ENCODE assay signal across 31 cellular contexts in genomic region chr2:188238386-188238785, GRCh38. TPM values are rescaled to one million over a fixed set of nuclear protein-coding genes. Genes with fewer than 3 reads are reported as not detected.
"Had no signal": no experiment of that assay in that cellular context is flagged by ENCODE, and none has a peak within 500 bp of the region (broad histone marks: within the 10 kb centered on the region; RNA-seq: fewer than 3 reads in every experiment).

No MANE protein-coding gene starts in this region.

- H3K4me3 ChIP-seq: coronary artery, esophagus muscularis mucosa, gastroesophageal sphincter, heart right ventricle had no signal

- DNase-seq: activated CD4-positive, alpha-beta memory T cell treated with anti-CD3 and anti-CD28 coated beads, Interleukin-2, amount 10 ng/mL, durations not matched to agents 7 days and 5 days; activated CD4-positive, alpha-beta T cell treated with anti-CD3 and anti-CD28 coated beads for 1 hour; activated CD4-positive, alpha-beta T cell treated with anti-CD3 and anti-CD28 coated beads for 4 hours; activated CD4-positive, alpha-beta T cell treated with anti-CD3 and anti-CD28 coated beads, Interleukin-2, amount 10 ng/mL, durations not matched to agents 7 days and 5 days; activated CD4-positive, alpha-beta T cell treated with anti-CD3 and anti-CD28 coated beads, Interleukin-2, amount 50 U/mL, for 4 hours; activated CD8-positive, alpha-beta memory T cell treated with anti-CD3 and anti-CD28 coated beads, Interleukin-2, amount 50 U/mL, for 48 hours; activated gamma-delta T cell; activated naive CD4-positive, alpha-beta T cell; activated naive CD4-positive, alpha-beta T cell treated with anti-CD3 and anti-CD28 coated beads, Interleukin-2, amount 10 ng/mL, durations not matched to agents 7 days and 5 days; activated naive CD8-positive, alpha-beta T cell treated with anti-CD3 and anti-CD28 coated beads, Interleukin-2, amount 10 ng/mL, durations not matched to agents 7 days and 5 days; activated T-cell treated with anti-CD3 and anti-CD28 coated beads for 4 hours; activated T-cell treated with anti-CD3 and anti-CD28 coated beads, Interleukin-2, amount 50 U/mL, for 24 hours; activated T-cell treated with anti-CD3 and anti-CD28 coated beads, Interleukin-2, amount 50 U/mL, for 72 hours; amniotic stem cell; anterior cingulate cortex; brain microvascular endothelial cell; dermis blood vessel endothelial cell; effector CD4-positive, alpha-beta T cell; effector memory CD8-positive, alpha-beta T cell; erythroblast; foreskin melanocyte; heart right ventricle; T-helper 2 cell had no signal

- H3K9me3 Mint-ChIP-seq: activated T-cell treated with anti-CD3 and anti-CD28 coated beads, Interleukin-2, amount 50 U/mL, for 72 hours; central memory CD8-positive, alpha-beta T cell had no signal

- H3K27me3 Mint-ChIP-seq: activated CD4-positive, alpha-beta memory T cell treated with anti-CD3 and anti-CD28 coated beads, Interleukin-2, amount 10 ng/mL, durations not matched to agents 7 days and 5 days; activated CD4-positive, alpha-beta T cell treated with anti-CD3 and anti-CD28 coated beads, Interleukin-2, amount 10 ng/mL, durations not matched to agents 7 days and 5 days; activated naive CD4-positive, alpha-beta T cell treated with anti-CD3 and anti-CD28 coated beads, Interleukin-2, amount 10 ng/mL, durations not matched to agents 7 days and 5 days; activated T-cell treated with anti-CD3 and anti-CD28 coated beads, Interleukin-2, amount 50 U/mL, for 24 hours; central memory CD8-positive, alpha-beta T cell; effector memory CD8-positive, alpha-beta T cell had no signal

- H3K4me1 ChIP-seq: esophagus muscularis mucosa, gastroesophageal sphincter, heart right ventricle had no signal

- H3K27me3 ChIP-seq: brain microvascular endothelial cell, esophagus muscularis mucosa, gastroesophageal sphincter, heart right ventricle had no signal

- H3K36me3 ChIP-seq: brain microvascular endothelial cell, esophagus muscularis mucosa, gastroesophageal sphincter, heart right ventricle had no signal

- H3K27ac Mint-ChIP-seq: activated CD4-positive, alpha-beta memory T cell treated with anti-CD3 and anti-CD28 coated beads, Interleukin-2, amount 10 ng/mL, durations not matched to agents 7 days and 5 days; activated CD4-positive, alpha-beta T cell treated with anti-CD3 and anti-CD28 coated beads, Interleukin-2, amount 10 ng/mL, durations not matched to agents 7 days and 5 days; activated naive CD4-positive, alpha-beta T cell treated with anti-CD3 and anti-CD28 coated beads, Interleukin-2, amount 10 ng/mL, durations not matched to agents 7 days and 5 days; activated naive CD4-positive, alpha-beta T cell treated with anti-CD3 and anti-CD28 coated beads, Interleukin-2, amount 50 U/mL, for 72 hours; activated naive CD8-positive, alpha-beta T cell treated with anti-CD3 and anti-CD28 coated beads, Interleukin-2, amount 10 ng/mL, durations not matched to agents 7 days and 5 days; activated T-cell treated with anti-CD3 and anti-CD28 coated beads, Interleukin-2, amount 50 U/mL, for 24 hours; activated T-cell treated with anti-CD3 and anti-CD28 coated beads, Interleukin-2, amount 50 U/mL, for 72 hours; effector memory CD8-positive, alpha-beta T cell; WTC11 had no signal

- H3K36me3 Mint-ChIP-seq: activated naive CD4-positive, alpha-beta T cell treated with anti-CD3 and anti-CD28 coated beads, Interleukin-2, amount 10 ng/mL, durations not matched to agents 7 days and 5 days; activated naive CD8-positive, alpha-beta T cell treated with anti-CD3 and anti-CD28 coated beads, Interleukin-2, amount 10 ng/mL, durations not matched to agents 7 days and 5 days had no signal

- H3K4me1 Mint-ChIP-seq: activated CD4-positive, alpha-beta memory T cell treated with anti-CD3 and anti-CD28 coated beads, Interleukin-2, amount 10 ng/mL, durations not matched to agents 7 days and 5 days; activated CD4-positive, alpha-beta T cell treated with anti-CD3 and anti-CD28 coated beads, Interleukin-2, amount 10 ng/mL, durations not matched to agents 7 days and 5 days; activated naive CD4-positive, alpha-beta T cell treated with anti-CD3 and anti-CD28 coated beads, Interleukin-2, amount 10 ng/mL, durations not matched to agents 7 days and 5 days; activated naive CD8-positive, alpha-beta T cell treated with anti-CD3 and anti-CD28 coated beads, Interleukin-2, amount 10 ng/mL, durations not matched to agents 7 days and 5 days; central memory CD8-positive, alpha-beta T cell had no signal

- H3K4me3 Mint-ChIP-seq: activated CD4-positive, alpha-beta memory T cell treated with anti-CD3 and anti-CD28 coated beads, Interleukin-2, amount 10 ng/mL, durations not matched to agents 7 days and 5 days; activated CD4-positive, alpha-beta T cell treated with anti-CD3 and anti-CD28 coated beads, Interleukin-2, amount 10 ng/mL, durations not matched to agents 7 days and 5 days; activated naive CD4-positive, alpha-beta T cell treated with anti-CD3 and anti-CD28 coated beads, Interleukin-2, amount 10 ng/mL, durations not matched to agents 7 days and 5 days; activated naive CD8-positive, alpha-beta T cell treated with anti-CD3 and anti-CD28 coated beads, Interleukin-2, amount 10 ng/mL, durations not matched to agents 7 days and 5 days; activated T-cell treated with anti-CD3 and anti-CD28 coated beads, Interleukin-2, amount 50 U/mL, for 24 hours; activated T-cell treated with anti-CD3 and anti-CD28 coated beads, Interleukin-2, amount 50 U/mL, for 72 hours; central memory CD8-positive, alpha-beta T cell; effector memory CD8-positive, alpha-beta T cell; WTC11 had no signal

- H3K27ac ChIP-seq: brain microvascular endothelial cell, coronary artery, esophagus muscularis mucosa, gastroesophageal sphincter, heart right ventricle, VCaP had no signal

RNA-seq across cellular contexts. Expression of gene GULP1, which starts 53.3 kb away (rescaled TPM):
- total RNA-seq: activated CD4-positive, alpha-beta memory T cell treated with anti-CD3 and anti-CD28 coated beads, Interleukin-2, amount 10 ng/mL, durations not matched to agents 7 days and 5 days; activated CD4-positive, alpha-beta T cell treated with anti-CD3 and anti-CD28 coated beads, Interleukin-2, amount 10 ng/mL, durations not matched to agents 7 days and 5 days; activated naive CD4-positive, alpha-beta T cell treated with anti-CD3 and anti-CD28 coated beads, Interleukin-2, amount 50 U/mL, for 72 hours; activated naive CD8-positive, alpha-beta T cell treated with anti-CD3 and anti-CD28 coated beads, Interleukin-2, amount 10 ng/mL, durations not matched to agents 7 days and 5 days; activated T-cell treated with anti-CD3 and anti-CD28 coated beads, Interleukin-2, amount 50 U/mL, for 72 hours; T-helper 1 cell treated with Interleukin-12 subunit alpha and Interleukin-12 subunit beta and Interleukin-4 antibody, amounts not matched to agents 30 ng/mL and 1 ng/mL, for 36 hours had no signal
